In genomic region chr19:33295621-33296472, GRCh38 we compare ENCODE assay signal across 24 cellular contexts. TPM values are rescaled to one million over a fixed set of nuclear protein-coding genes. Genes with fewer than 3 reads are reported as not detected.
DNase-seq lines count a peak whose midpoint lies in the region; ATAC-seq, FAIRE-seq and TF ChIP-seq lines count a peak whose summit lies in the region.
"Had no signal": no experiment of that assay in that cellular context is flagged by ENCODE, and none has a peak within 500 bp of the region (broad histone marks: within the 10 kb centered on the region; RNA-seq: fewer than 3 reads in every experiment).

No MANE protein-coding gene starts in this region.

- DNase-seq in GM12892 (ENCODE audit: insufficient read length) (peak; percentile 4), T-helper 17 cell (no peak), lower lobe of right lung (peak; percentile 14), GM10266 (ENCODE audit: extremely low spot score) (no peak), germinal center (ENCODE audit: low spot score) (no peak), kidney tubule cell (ENCODE audit: low spot score) (no peak), neural progenitor cell (ENCODE audit: low spot score) (no peak)
- DNase-seq: activated CD4-positive, alpha-beta T cell treated with anti-CD3 and anti-CD28 coated beads, Interleukin-2, amount 10 ng/mL, durations not matched to agents 7 days and 5 days; activated naive CD4-positive, alpha-beta T cell treated with anti-CD3 and anti-CD28 coated beads for 36 hours; cortex of kidney; Karpas-422; NCI-H187; NCI-H526 treated with DMSO at 0.1 percent for 48 hours; occipital lobe; retina; stimulated activated CD4-positive, alpha-beta T cell treated with anti-CD3 and anti-CD28 coated beads, Interleukin-4, amount 100 ng/mL, for 4 hours; stimulated activated naive CD4-positive, alpha-beta T cell treated with Interleukin-2 at 50 U/mL for 16 hours had no signal

- ATAC-seq in T-helper 17 cell: peak; percentile 80
- ATAC-seq in lower lobe of right lung: no peak
- ATAC-seq: GM23338 had no signal

- H3K4me1 Mint-ChIP-seq in T-helper 17 cell: peaks cover 2% of the 10 kb centered on the region
- H3K4me1 Mint-ChIP-seq in neural progenitor cell: peaks cover 12% of the 10 kb centered on the region
- H3K4me1 Mint-ChIP-seq: activated CD4-positive, alpha-beta T cell treated with anti-CD3 and anti-CD28 coated beads, Interleukin-2, amount 10 ng/mL, durations not matched to agents 7 days and 5 days had no signal

- H3K4me3 Mint-ChIP-seq in T-helper 17 cell (no peak overlapping the region), neural progenitor cell (no peak overlapping the region)
- H3K4me3 Mint-ChIP-seq: activated CD4-positive, alpha-beta T cell treated with anti-CD3 and anti-CD28 coated beads, Interleukin-2, amount 10 ng/mL, durations not matched to agents 7 days and 5 days; activated naive CD4-positive, alpha-beta T cell treated with anti-CD3 and anti-CD28 coated beads for 36 hours; GM23338 had no signal

- peaks cover 4% of the 10 kb centered on the region for H3F3A ChIP-seq in neural progenitor cell (ENCODE audit: low read depth)

- H3K9ac ChIP-seq in neural progenitor cell: no peak overlapping the region
- H3K9ac ChIP-seq: SK-N-SH had no signal

- no peak for TF ChIP-seq POLR2A in GM12892 (IDR thresholded peaks at IDR 0.05; ENCODE audit: low read depth, low read length)

- no peaks in the 10 kb centered on the region for H3K79me2 ChIP-seq in neural progenitor cell (ENCODE audit: low read depth)

- H3K36me3 Mint-ChIP-seq in T-helper 17 cell (ENCODE audit: low read depth) (no peaks in the 10 kb centered on the region), neural progenitor cell (no peaks in the 10 kb centered on the region)

- H2AFZ ChIP-seq in neural progenitor cell (replicated peaks): no peak overlapping the region
- H2AFZ ChIP-seq: GM23338 had no signal

- TF ChIP-seq CTCF in lower lobe of right lung (IDR thresholded peaks at IDR 0.05): no peak
- TF ChIP-seq CTCF in GM10266 (IDR thresholded peaks at IDR 0.05; ENCODE audit: control insufficient read depth, insufficient read depth, low read depth, missing control alignments): no peak
- no peak for TF ChIP-seq CTCF in neural progenitor cell (IDR thresholded peaks at IDR 0.05)

- H3K27ac Mint-ChIP-seq in T-helper 17 cell (no peak overlapping the region), neural progenitor cell (no peak overlapping the region)
- H3K27ac Mint-ChIP-seq: activated CD4-positive, alpha-beta T cell treated with anti-CD3 and anti-CD28 coated beads, Interleukin-2, amount 10 ng/mL, durations not matched to agents 7 days and 5 days; activated naive CD4-positive, alpha-beta T cell treated with anti-CD3 and anti-CD28 coated beads for 36 hours; GM23338 had no signal

- peaks cover 6% of the 10 kb centered on the region for H3K27me3 ChIP-seq in lower lobe of right lung (ENCODE audit: low read depth)
- peaks cover 24% of the 10 kb centered on the region for H3K27me3 ChIP-seq in neural progenitor cell
- H3K27me3 ChIP-seq: breast epithelium had no signal

- H4K20me1 ChIP-seq in neural progenitor cell (ENCODE audit: low read depth): peaks cover 11% of the 10 kb centered on the region

- no peak for FAIRE-seq in GM12892 (lab: Jason Lieb, UNC)
- FAIRE-seq: endometrium had no signal

- H3K27me3 Mint-ChIP-seq in T-helper 17 cell (peaks cover 22% of the 10 kb centered on the region), neural progenitor cell (ENCODE audit: insufficient read depth, low read depth) (peaks cover 33% of the 10 kb centered on the region)

- no peak overlapping the region for H3K4me3 ChIP-seq in lower lobe of right lung
- no peak overlapping the region for H3K4me3 ChIP-seq in skin epidermis
- no peak overlapping the region for H3K4me3 ChIP-seq in neural progenitor cell
- H3K4me3 ChIP-seq: breast epithelium, GM23338, tibial artery had no signal

- intact Hi-C loops in lower lobe of right lung (cut with DNase I): no loop called here

- no peaks in the 10 kb centered on the region for H3K36me3 ChIP-seq in lower lobe of right lung
- H3K36me3 ChIP-seq in neural progenitor cell: no peaks in the 10 kb centered on the region
- H3K36me3 ChIP-seq: breast epithelium, tibial artery had no signal

- H3K4me1 ChIP-seq in lower lobe of right lung (peaks cover 59% of the 10 kb centered on the region), neural progenitor cell (peaks cover 12% of the 10 kb centered on the region)

- no peak overlapping the region for H3K4me2 ChIP-seq in neural progenitor cell
- H3K4me2 ChIP-seq: GM23338, SK-N-SH had no signal

- no peaks in the 10 kb centered on the region for H3K9me3 ChIP-seq in T-helper 17 cell (ENCODE audit: control insufficient read depth, low read length, poor library complexity, severe bottlenecking)
- no peaks in the 10 kb centered on the region for H3K9me3 ChIP-seq in lower lobe of right lung
- no peaks in the 10 kb centered on the region for H3K9me3 ChIP-seq in neural progenitor cell (ENCODE audit: low read depth)
- H3K9me3 ChIP-seq: breast epithelium, SK-N-SH, tibial artery had no signal

- H3K9me3 Mint-ChIP-seq in neural progenitor cell: no peaks in the 10 kb centered on the region
- H3K9me3 Mint-ChIP-seq: activated CD4-positive, alpha-beta T cell treated with anti-CD3 and anti-CD28 coated beads, Interleukin-2, amount 10 ng/mL, durations not matched to agents 7 days and 5 days; activated naive CD4-positive, alpha-beta T cell treated with anti-CD3 and anti-CD28 coated beads for 36 hours; GM23338 had no signal

- no peak overlapping the region for H3K27ac ChIP-seq in lower lobe of right lung
- H3K27ac ChIP-seq in skin epidermis: peak overlapping the region in 15 of 21 experiments; percentile 11 to 91 (median 87)
- no peak overlapping the region for H3K27ac ChIP-seq in neural progenitor cell
- H3K27ac ChIP-seq: RWPE1, tibial artery had no signal

RNA-seq across cellular contexts. Expression of gene CEBPA, which starts 6.5 kb away (rescaled TPM):
- not detected for polyA plus RNA-seq in GM12892 (2012; ENCODE audit: missing spikeins)
- total RNA-seq in T-helper 17 cell (1 to 10 TPM; 2.2 to 2.4 TPM), lower lobe of right lung (75.1 TPM), neural progenitor cell (ENCODE audit: low replicate concordance) (0.71 and 2.9 TPM in 2 replicates)

Comparison
In these comparisons a context has a peak if more than half of its experiments do, and no peak if none do; other contexts are left out.
1. DNase-seq: peak in GM12892 (single experiment) and lower lobe of right lung (single experiment); none in T-helper 17 cell (0 of 3), GM10266 (single experiment), germinal center (single experiment), kidney tubule cell (single experiment) and neural progenitor cell (single experiment).
2. H3K27ac ChIP-seq: peak in skin epidermis (15 of 21); none in lower lobe of right lung (single experiment) and neural progenitor cell (single experiment).
3. RNA of gene CEBPA, which starts 6.5 kb away (total RNA-seq): 75.1 TPM in lower lobe of right lung (single experiment); 2.2 to 2.4 TPM in T-helper 17 cell and 0.71 to 2.9 TPM in neural progenitor cell; every median in the first group is over 10 times any median in the second.